In the genomic region with DNA sequence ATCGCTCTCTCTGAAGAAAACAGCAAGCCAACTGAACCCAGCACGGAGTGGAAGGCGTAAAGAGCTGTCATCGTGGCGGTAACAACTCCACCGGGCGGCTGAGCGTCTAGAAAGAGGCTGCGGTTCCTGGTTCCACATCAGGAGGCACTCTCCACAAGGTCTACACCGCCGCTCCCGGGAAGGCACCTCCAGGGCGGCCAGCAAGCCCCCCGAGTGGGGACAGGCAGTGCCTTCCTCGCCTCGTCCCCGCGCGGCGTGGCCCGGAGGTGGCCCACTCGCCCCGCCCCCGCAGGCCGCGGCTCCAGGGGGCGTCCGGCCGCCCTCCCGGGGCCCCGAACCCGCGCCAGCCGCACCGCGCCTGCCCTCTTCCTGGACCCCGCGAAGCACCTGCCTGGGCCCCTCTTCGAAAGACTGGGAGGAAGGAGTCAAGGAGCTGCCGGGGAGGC, we compare ENCODE assay signal across 8 cellular contexts. TPM values are rescaled to one million over a fixed set of nuclear protein-coding genes. Genes with fewer than 3 reads are reported as not detected.
DNase-seq lines count a peak whose midpoint lies in the region; ATAC-seq and TF ChIP-seq lines count a peak whose summit lies in the region.

No MANE protein-coding gene starts in this region.

- no peaks in the 10 kb centered on the region for H3K9me3 Mint-ChIP-seq in HFFc6
- H3K9me3 Mint-ChIP-seq in natural killer cell treated with Interleukin-12 subunit alpha and Interleukin-12 subunit beta and Interleukin-15 and Interleukin-18, amount 100 ng/mL, for 72 hours = no peaks in the 10 kb centered on the region

- H3K36me3 ChIP-seq in esophagus muscularis mucosa = no peaks in the 10 kb centered on the region
- H3K36me3 ChIP-seq in stomach smooth muscle (ENCODE audit: control insufficient read depth in 2 of 2, insufficient read depth in 2 of 2, low read length in 2 of 2) = no peaks in the 10 kb centered on the region

- ATAC-seq in natural killer cell treated with Interleukin-12 subunit alpha and Interleukin-12 subunit beta and Interleukin-15 and Interleukin-18, amount 100 ng/mL, for 72 hours = peak; percentile 61 to 71

- intact Hi-C loops in esophagus muscularis mucosa (cut with DNase I) = no loop called here

- 2% methylated on average over 11 of the region's 40 CpGs for WGBS in esophagus muscularis mucosa

- peak overlapping the region; percentile 88 for H3K27ac Mint-ChIP-seq in HFFc6
- peak overlapping the region; percentile 68 to 95 for H3K27ac Mint-ChIP-seq in natural killer cell treated with Interleukin-12 subunit alpha and Interleukin-12 subunit beta and Interleukin-15 and Interleukin-18, amount 100 ng/mL, for 72 hours

- H3K4me1 Mint-ChIP-seq in HFFc6 (ENCODE audit: low read depth) = peaks cover 17% of the 10 kb centered on the region
- peaks cover 13 to 14% of the 10 kb centered on the region in 2 donors for H3K4me1 Mint-ChIP-seq in natural killer cell treated with Interleukin-12 subunit alpha and Interleukin-12 subunit beta and Interleukin-15 and Interleukin-18, amount 100 ng/mL, for 72 hours (ENCODE audit: low read depth in 2 of 2)

- no peaks in the 10 kb centered on the region for H3K36me3 Mint-ChIP-seq in HFFc6 (ENCODE audit: low read depth)
- H3K36me3 Mint-ChIP-seq in natural killer cell treated with Interleukin-12 subunit alpha and Interleukin-12 subunit beta and Interleukin-15 and Interleukin-18, amount 100 ng/mL, for 72 hours = no peaks in the 10 kb centered on the region

- peak overlapping the region; percentile 68 to 99 (median 96) for H3K4me3 ChIP-seq in esophagus muscularis mucosa
- H3K4me3 ChIP-seq in stomach smooth muscle (ENCODE audit: low read length in 2 of 2) = peak overlapping the region; percentile 97 to 99

- H3K9ac ChIP-seq in stomach smooth muscle (ENCODE audit: low read length in 2 of 2) = peak overlapping the region; percentile 80 to 82

- TF ChIP-seq EP300 in esophagus muscularis mucosa (IDR thresholded peaks at IDR 0.05) = no peak

- H3K27me3 Mint-ChIP-seq in HFFc6 (ENCODE audit: insufficient read depth) = peaks cover 2% of the 10 kb centered on the region
- peaks cover 0 to 2% of the 10 kb centered on the region in 2 donors for H3K27me3 Mint-ChIP-seq in natural killer cell treated with Interleukin-12 subunit alpha and Interleukin-12 subunit beta and Interleukin-15 and Interleukin-18, amount 100 ng/mL, for 72 hours

- DNase-seq in DMS79 treated with DMSO at 0.1 percent for 48 hours (lab: John Stamatoyannopoulos, UW) (peak; percentile 20), DMS79 (lab: John Stamatoyannopoulos, UW) (no peak), HFFc6 (peak; percentile 25), NAMALWA (ENCODE audit: low spot score) (peak; percentile 69), esophagus muscularis mucosa (ENCODE audit: extremely low spot score) (no peak)
- DNase-seq in activated CD8-positive, alpha-beta memory T cell treated with anti-CD3 and anti-CD28 coated beads for 48 hours (ENCODE audit: low read depth in 2 of 3, low spot score in 2 of 3) = peak in 2 of 3 experiments; percentile 33 to 48
- peak; percentile 76 for DNase-seq in natural killer cell treated with Interleukin-12 subunit alpha and Interleukin-12 subunit beta and Interleukin-15 and Interleukin-18, amount 100 ng/mL, for 72 hours (ENCODE audit: low spot score)

- peak overlapping the region; percentile 85 for H3K4me3 Mint-ChIP-seq in HFFc6
- H3K4me3 Mint-ChIP-seq in natural killer cell treated with Interleukin-12 subunit alpha and Interleukin-12 subunit beta and Interleukin-15 and Interleukin-18, amount 100 ng/mL, for 72 hours = peak overlapping the region; percentile 91

- H3K27ac ChIP-seq in esophagus muscularis mucosa (replicated peaks in 1 of 4) (peak overlapping the region; percentile 89 to 95 (median 93)), stomach smooth muscle (ENCODE audit: low read length) (peak overlapping the region; percentile 71)

- H3K27me3 ChIP-seq in esophagus muscularis mucosa = no peaks in the 10 kb centered on the region
- no peaks in the 10 kb centered on the region for H3K27me3 ChIP-seq in stomach smooth muscle (ENCODE audit: control insufficient read depth in 1 of 2, insufficient read depth in 2 of 2, low read length in 2 of 2)

- H3K4me1 ChIP-seq in esophagus muscularis mucosa (peaks cover 7 to 18% (median 16%) of the 10 kb centered on the region in 4 donors), stomach smooth muscle (ENCODE audit: control insufficient read depth, insufficient read depth, low read length) (peaks cover 13% of the 10 kb centered on the region)

- TF ChIP-seq POLR2A in esophagus muscularis mucosa (IDR thresholded peaks at IDR 0.05; ENCODE audit: low read depth) = no peak

- TF ChIP-seq CTCF in HFFc6 (IDR thresholded peaks at IDR 0.05) (peak; percentile 52), esophagus muscularis mucosa (IDR thresholded peaks at IDR 0.05) (peak in 1 of 3 experiments; percentile 24)

- no peaks in the 10 kb centered on the region for H3K9me3 ChIP-seq in esophagus muscularis mucosa
- H3K9me3 ChIP-seq in stomach smooth muscle (ENCODE audit: control insufficient read depth in 2 of 2, low read length in 2 of 2) = no peaks in the 10 kb centered on the region

RNA-seq across cellular contexts. Expression of a gene that starts 0.7 kb away (rescaled TPM):
- 10 to 100 TPM in 3 of 6 experiments, 1 to 10 TPM in 3; 8.0 to 11.5 (median 9.8) TPM for total RNA-seq in HFFc6 (2021; fragmentation: NEBNext Ultra II Directional; extraction: Animal tissue kit (Norgen Biotek cat#: 25700))
- total RNA-seq in esophagus muscularis mucosa = 10 to 100 TPM in 3 of 4 donors, 1 to 10 TPM in 1; 7.6 to 18.7 (median 11.7) TPM
- 10 to 100 TPM; 15.7 to 18.8 TPM for total RNA-seq in natural killer cell treated with Interleukin-12 subunit alpha and Interleukin-12 subunit beta and Interleukin-15 and Interleukin-18, amount 100 ng/mL, for 72 hours

Comparison
In these comparisons a context has a peak if more than half of its experiments do, and no peak if none do; other contexts are left out.
1. DNase-seq: peak in DMS79 treated with DMSO at 0.1 percent for 48 hours (single experiment), HFFc6 (single experiment), NAMALWA (single experiment), activated CD8-positive, alpha-beta memory T cell treated with anti-CD3 and anti-CD28 coated beads for 48 hours (2 of 3) and natural killer cell treated with Interleukin-12 subunit alpha and Interleukin-12 subunit beta and Interleukin-15 and Interleukin-18, amount 100 ng/mL, for 72 hours (single experiment); none in DMS79 (single experiment) and esophagus muscularis mucosa (single experiment).